2 cellular contexts compared by ENCODE assay signal in genomic region chr17:36813357-36813756, GRCh38.
TF ChIP-seq lines count a peak whose summit lies in the region.

No MANE protein-coding gene starts in this region.

TF ChIP-seq in GM23338, 12 proteins besides CTCF, POLR2A, EP300 and RAD21:
- no peak for TF ChIP-seq STAT1 (IDR thresholded peaks at IDR 0.05; ENCODE audit: unreplicated experiment)
- TF ChIP-seq ZNF331 (CRISPR knock-in tag; IDR thresholded peaks at IDR 0.05; ENCODE audit: low read depth): no peak
- TF ChIP-seq CREB1 (CRISPR knock-in tag; IDR thresholded peaks at IDR 0.05; ENCODE audit: low read depth): no peak
- TF ChIP-seq EZH2phosphoT487 (IDR thresholded peaks at IDR 0.05; ENCODE audit: unreplicated experiment): no peak
- no peak for TF ChIP-seq POLR2AphosphoS5 (IDR thresholded peaks at IDR 0.05; ENCODE audit: low read depth)
- TF ChIP-seq JUNB (IDR thresholded peaks at IDR 0.05; ENCODE audit: unreplicated experiment): no peak
- no peak for TF ChIP-seq ETS1 (IDR thresholded peaks at IDR 0.05)
- TF ChIP-seq, protein P1, sequence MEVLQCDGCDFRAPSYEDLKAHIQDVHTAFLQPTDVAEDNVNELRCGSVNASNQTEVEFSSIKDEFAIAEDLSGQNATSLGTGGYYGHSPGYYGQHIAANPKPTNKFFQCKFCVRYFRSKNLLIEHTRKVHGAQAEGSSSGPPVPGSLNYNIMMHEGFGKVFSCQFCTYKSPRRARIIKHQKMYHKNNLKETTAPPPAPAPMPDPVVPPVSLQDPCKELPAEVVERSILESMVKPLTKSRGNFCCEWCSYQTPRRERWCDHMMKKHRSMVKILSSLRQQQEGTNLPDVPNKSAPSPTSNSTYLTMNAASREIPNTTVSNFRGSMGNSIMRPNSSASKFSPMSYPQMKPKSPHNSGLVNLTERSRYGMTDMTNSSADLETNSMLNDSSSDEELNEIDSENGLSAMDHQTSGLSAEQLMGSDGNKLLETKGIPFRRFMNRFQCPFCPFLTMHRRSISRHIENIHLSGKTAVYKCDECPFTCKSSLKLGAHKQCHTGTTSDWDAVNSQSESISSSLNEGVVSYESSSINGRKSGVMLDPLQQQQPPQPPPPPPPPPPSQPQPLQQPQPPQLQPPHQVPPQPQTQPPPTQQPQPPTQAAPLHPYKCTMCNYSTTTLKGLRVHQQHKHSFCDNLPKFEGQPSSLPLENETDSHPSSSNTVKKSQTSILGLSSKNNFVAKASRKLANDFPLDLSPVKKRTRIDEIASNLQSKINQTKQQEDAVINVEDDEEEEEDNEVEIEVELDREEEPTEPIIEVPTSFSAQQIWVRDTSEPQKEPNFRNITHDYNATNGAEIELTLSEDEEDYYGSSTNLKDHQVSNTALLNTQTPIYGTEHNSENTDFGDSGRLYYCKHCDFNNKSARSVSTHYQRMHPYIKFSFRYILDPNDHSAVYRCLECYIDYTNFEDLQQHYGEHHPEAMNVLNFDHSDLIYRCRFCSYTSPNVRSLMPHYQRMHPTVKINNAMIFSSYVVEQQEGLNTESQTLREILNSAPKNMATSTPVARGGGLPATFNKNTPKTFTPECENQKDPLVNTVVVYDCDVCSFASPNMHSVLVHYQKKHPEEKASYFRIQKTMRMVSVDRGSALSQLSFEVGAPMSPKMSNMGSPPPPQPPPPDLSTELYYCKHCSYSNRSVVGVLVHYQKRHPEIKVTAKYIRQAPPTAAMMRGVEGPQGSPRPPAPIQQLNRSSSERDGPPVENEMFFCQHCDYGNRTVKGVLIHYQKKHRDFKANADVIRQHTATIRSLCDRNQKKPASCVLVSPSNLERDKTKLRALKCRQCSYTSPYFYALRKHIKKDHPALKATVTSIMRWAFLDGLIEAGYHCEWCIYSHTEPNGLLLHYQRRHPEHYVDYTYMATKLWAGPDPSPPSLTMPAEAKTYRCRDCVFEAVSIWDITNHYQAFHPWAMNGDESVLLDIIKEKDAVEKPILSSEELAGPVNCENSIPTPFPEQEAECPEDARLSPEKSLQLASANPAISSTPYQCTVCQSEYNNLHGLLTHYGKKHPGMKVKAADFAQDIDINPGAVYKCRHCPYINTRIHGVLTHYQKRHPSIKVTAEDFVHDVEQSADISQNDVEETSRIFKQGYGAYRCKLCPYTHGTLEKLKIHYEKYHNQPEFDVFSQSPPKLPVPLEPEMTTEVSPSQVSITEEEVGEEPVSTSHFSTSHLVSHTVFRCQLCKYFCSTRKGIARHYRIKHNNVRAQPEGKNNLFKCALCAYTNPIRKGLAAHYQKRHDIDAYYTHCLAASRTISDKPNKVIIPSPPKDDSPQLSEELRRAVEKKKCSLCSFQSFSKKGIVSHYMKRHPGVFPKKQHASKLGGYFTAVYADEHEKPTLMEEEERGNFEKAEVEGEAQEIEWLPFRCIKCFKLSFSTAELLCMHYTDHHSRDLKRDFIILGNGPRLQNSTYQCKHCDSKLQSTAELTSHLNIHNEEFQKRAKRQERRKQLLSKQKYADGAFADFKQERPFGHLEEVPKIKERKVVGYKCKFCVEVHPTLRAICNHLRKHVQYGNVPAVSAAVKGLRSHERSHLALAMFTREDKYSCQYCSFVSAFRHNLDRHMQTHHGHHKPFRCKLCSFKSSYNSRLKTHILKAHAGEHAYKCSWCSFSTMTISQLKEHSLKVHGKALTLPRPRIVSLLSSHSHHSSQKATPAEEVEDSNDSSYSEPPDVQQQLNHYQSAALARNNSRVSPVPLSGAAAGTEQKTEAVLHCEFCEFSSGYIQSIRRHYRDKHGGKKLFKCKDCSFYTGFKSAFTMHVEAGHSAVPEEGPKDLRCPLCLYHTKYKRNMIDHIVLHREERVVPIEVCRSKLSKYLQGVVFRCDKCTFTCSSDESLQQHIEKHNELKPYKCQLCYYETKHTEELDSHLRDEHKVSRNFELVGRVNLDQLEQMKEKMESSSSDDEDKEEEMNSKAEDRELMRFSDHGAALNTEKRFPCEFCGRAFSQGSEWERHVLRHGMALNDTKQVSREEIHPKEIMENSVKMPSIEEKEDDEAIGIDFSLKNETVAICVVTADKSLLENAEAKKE (CRISPR knock-in tag; IDR thresholded peaks at IDR 0.05): no peak
- TF ChIP-seq REST (IDR thresholded peaks at IDR 0.05; ENCODE audit: unreplicated experiment): no peak
- TF ChIP-seq ZNF114 (CRISPR knock-in tag; IDR thresholded peaks at IDR 0.05): no peak
- no peak for TF ChIP-seq EZH2 (IDR thresholded peaks at IDR 0.05; ENCODE audit: low read depth, unreplicated experiment)
- no peak for TF ChIP-seq NANOG (IDR thresholded peaks at IDR 0.05; ENCODE audit: borderline replicate concordance)
TF ChIP-seq in GM23338: peak in this region for 0.

TF ChIP-seq in H1, 55 proteins besides CTCF, POLR2A, EP300 and RAD21:
- TF ChIP-seq FOSL1 (IDR thresholded peaks at IDR 0.05; ENCODE audit: insufficient read depth, low read depth, low read length): no peak
- TF ChIP-seq, protein P2, sequence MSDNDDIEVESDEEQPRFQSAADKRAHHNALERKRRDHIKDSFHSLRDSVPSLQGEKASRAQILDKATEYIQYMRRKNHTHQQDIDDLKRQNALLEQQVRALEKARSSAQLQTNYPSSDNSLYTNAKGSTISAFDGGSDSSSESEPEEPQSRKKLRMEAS (IDR thresholded peaks at IDR 0.05): peak; percentile 53
